Comparison of ENCODE assay signal across 24 cellular contexts in genomic region chr17:9331512-9332163, GRCh38.
A peak's percentile ranks its signal among the peaks of the same experiment; 100 is the strongest.
DNase-seq lines count a peak whose midpoint lies in the region; ATAC-seq and TF ChIP-seq lines count a peak whose summit lies in the region.
"Had no signal": no experiment of that assay in that cellular context is flagged by ENCODE, and none has a peak within 500 bp of the region (broad histone marks: within the 10 kb centered on the region; RNA-seq: fewer than 3 reads in every experiment).

No MANE protein-coding gene starts in this region.

- H3K9me3 ChIP-seq in endocrine pancreas (ENCODE audit: control insufficient read depth, low read length) = no peaks in the 10 kb centered on the region
- no peaks in the 10 kb centered on the region for H3K9me3 ChIP-seq in neural cell (ENCODE audit: low read length)
- no peaks in the 10 kb centered on the region for H3K9me3 ChIP-seq in BE2C

- H3K4me3 ChIP-seq in endocrine pancreas (ENCODE audit: control insufficient read depth, insufficient read depth, low read length) = peak overlapping the region; percentile 49
- H3K4me3 ChIP-seq in neural cell (ENCODE audit: low read length) = peak overlapping the region; percentile 40
- no peak overlapping the region for H3K4me3 ChIP-seq in BE2C (ENCODE audit: low read depth, low read length)
- H3K4me3 ChIP-seq: heart right ventricle, left ventricle myocardium inferior, psoas muscle, stomach, transverse colon had no signal

- peak overlapping the region; percentile 17 for H3K27ac ChIP-seq in neural cell (ENCODE audit: low read length)
- H3K27ac ChIP-seq: epithelial cell of prostate, heart right ventricle, left ventricle myocardium inferior, psoas muscle, transverse colon had no signal

- H3K4me1 ChIP-seq in endocrine pancreas (ENCODE audit: control insufficient read depth, insufficient read depth, low read length) (no peaks in the 10 kb centered on the region), BE2C (no peaks in the 10 kb centered on the region)
- H3K4me1 ChIP-seq: heart right ventricle, left ventricle myocardium inferior, transverse colon had no signal

- peak; percentile 17 for TF ChIP-seq EP300 in neural cell (conservative IDR thresholded peaks at IDR 0.05; ENCODE audit: poor library complexity, severe bottlenecking)

- peak overlapping the region; percentile 18 for H3K4me2 ChIP-seq in neural cell (ENCODE audit: low read length)

- no peaks in the 10 kb centered on the region for H3F3A ChIP-seq in neural cell (ENCODE audit: insufficient read depth, low read length, poor library complexity, severe bottlenecking)

- TF ChIP-seq RAD21 in neural cell (conservative IDR thresholded peaks at IDR 0.05) = no peak

- DNase-seq in NCI-H2227 (lab: John Stamatoyannopoulos, UW; ENCODE audit: unreplicated experiment) = peak; percentile 32
- no peak for DNase-seq in D341Med (ENCODE audit: low spot score)
- no peak for DNase-seq in OCI-M1 (lab: John Stamatoyannopoulos, UW)
- DNase-seq in BE2C = no peak
- DNase-seq: activated CD4-positive, alpha-beta T cell treated with anti-CD3 and anti-CD28 coated beads for 4 hours; activated naive CD4-positive, alpha-beta T cell treated with anti-CD3 and anti-CD28 coated beads, Interleukin-2, amount 10 ng/mL, durations not matched to agents 7 days and 5 days; activated T-cell treated with anti-CD3 and anti-CD28 coated beads, Interleukin-2, amount 50 U/mL, for 48 hours; CD4-positive, alpha-beta T cell; GDM1; heart right ventricle; Kasumi-1; left ventricle myocardium inferior; naive thymus-derived CD8-positive, alpha-beta T cell; NCI-H1694 treated with DMSO at 0.1 percent for 48 hours; psoas muscle; RPMI8226; stimulated activated CD8-positive, alpha-beta memory T cell treated with anti-CD3 and anti-CD28 coated beads, Interleukin-4, amount 100 ng/mL, for 48 hours; stomach; T-helper 17 cell; transverse colon had no signal

- no peaks in the 10 kb centered on the region for H4K20me1 ChIP-seq in neural cell (ENCODE audit: insufficient read depth)

- TF ChIP-seq CTCF in neural cell (IDR thresholded peaks at IDR 0.05; ENCODE audit: poor library complexity, severe bottlenecking) (no peak), BE2C (IDR thresholded peaks at IDR 0.05; ENCODE audit: low read depth, low read length) (no peak)

- H2AFZ ChIP-seq in neural cell (ENCODE audit: low read depth, low read length) = peak overlapping the region; percentile 6

- H3K9me2 ChIP-seq in neural cell (ENCODE audit: insufficient read depth, low read length) = no peaks in the 10 kb centered on the region

- no peaks in the 10 kb centered on the region for H3K27me3 ChIP-seq in endocrine pancreas (ENCODE audit: control insufficient read depth, insufficient read depth, low read length)
- H3K27me3 ChIP-seq in neural cell (ENCODE audit: insufficient read depth, low read depth, low read length) = no peaks in the 10 kb centered on the region
- no peaks in the 10 kb centered on the region for H3K27me3 ChIP-seq in BE2C
- H3K27me3 ChIP-seq: heart right ventricle, stomach, transverse colon had no signal

- H3K36me3 ChIP-seq in endocrine pancreas (ENCODE audit: control insufficient read depth, insufficient read depth, low read length) (no peaks in the 10 kb centered on the region), neural cell (ENCODE audit: insufficient read depth, low read length) (no peaks in the 10 kb centered on the region), BE2C (no peaks in the 10 kb centered on the region)
- H3K36me3 ChIP-seq: heart right ventricle, stomach, transverse colon had no signal

- no peaks in the 10 kb centered on the region for H3K79me2 ChIP-seq in neural cell (replicated peaks; ENCODE audit: insufficient read depth, low read length)

- no peak for ATAC-seq in HG02884 (IDR thresholded peaks at IDR 0.05; ENCODE audit: unreplicated experiment)
- ATAC-seq: heart right ventricle; naive thymus-derived CD8-positive, alpha-beta T cell; psoas muscle; T-helper 17 cell had no signal

- H3K9ac ChIP-seq in endocrine pancreas (ENCODE audit: control insufficient read depth, insufficient read depth, low read length) (no peak overlapping the region), neural cell (ENCODE audit: low read length) (no peak overlapping the region)

TF ChIP-seq in neural cell, 6 proteins besides CTCF, POLR2A, EP300 and RAD21:
- TF ChIP-seq, protein P1, sequence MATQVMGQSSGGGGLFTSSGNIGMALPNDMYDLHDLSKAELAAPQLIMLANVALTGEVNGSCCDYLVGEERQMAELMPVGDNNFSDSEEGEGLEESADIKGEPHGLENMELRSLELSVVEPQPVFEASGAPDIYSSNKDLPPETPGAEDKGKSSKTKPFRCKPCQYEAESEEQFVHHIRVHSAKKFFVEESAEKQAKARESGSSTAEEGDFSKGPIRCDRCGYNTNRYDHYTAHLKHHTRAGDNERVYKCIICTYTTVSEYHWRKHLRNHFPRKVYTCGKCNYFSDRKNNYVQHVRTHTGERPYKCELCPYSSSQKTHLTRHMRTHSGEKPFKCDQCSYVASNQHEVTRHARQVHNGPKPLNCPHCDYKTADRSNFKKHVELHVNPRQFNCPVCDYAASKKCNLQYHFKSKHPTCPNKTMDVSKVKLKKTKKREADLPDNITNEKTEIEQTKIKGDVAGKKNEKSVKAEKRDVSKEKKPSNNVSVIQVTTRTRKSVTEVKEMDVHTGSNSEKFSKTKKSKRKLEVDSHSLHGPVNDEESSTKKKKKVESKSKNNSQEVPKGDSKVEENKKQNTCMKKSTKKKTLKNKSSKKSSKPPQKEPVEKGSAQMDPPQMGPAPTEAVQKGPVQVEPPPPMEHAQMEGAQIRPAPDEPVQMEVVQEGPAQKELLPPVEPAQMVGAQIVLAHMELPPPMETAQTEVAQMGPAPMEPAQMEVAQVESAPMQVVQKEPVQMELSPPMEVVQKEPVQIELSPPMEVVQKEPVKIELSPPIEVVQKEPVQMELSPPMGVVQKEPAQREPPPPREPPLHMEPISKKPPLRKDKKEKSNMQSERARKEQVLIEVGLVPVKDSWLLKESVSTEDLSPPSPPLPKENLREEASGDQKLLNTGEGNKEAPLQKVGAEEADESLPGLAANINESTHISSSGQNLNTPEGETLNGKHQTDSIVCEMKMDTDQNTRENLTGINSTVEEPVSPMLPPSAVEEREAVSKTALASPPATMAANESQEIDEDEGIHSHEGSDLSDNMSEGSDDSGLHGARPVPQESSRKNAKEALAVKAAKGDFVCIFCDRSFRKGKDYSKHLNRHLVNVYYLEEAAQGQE (IDR thresholded peaks at IDR 0.05; ENCODE audit: borderline replicate concordance) = no peak
- no peak for TF ChIP-seq SMC3 (conservative IDR thresholded peaks at IDR 0.05; ENCODE audit: poor library complexity)
